ENCODE assay signal across 1 cellular context in genomic region chr4:86472377-86473019, GRCh38.
TF ChIP-seq lines count a peak whose summit lies in the region.

No MANE protein-coding gene starts in this region.

TF ChIP-seq in H1, 55 proteins besides CTCF, POLR2A, EP300 and RAD21:
- TF ChIP-seq FOSL1 (IDR thresholded peaks at IDR 0.05; ENCODE audit: insufficient read depth, low read depth, low read length) (no peak), RBBP5 (IDR thresholded peaks at IDR 0.05; ENCODE audit: borderline replicate concordance, low read depth, low read length) (no peak), SUZ12 (IDR thresholded peaks at IDR 0.05; ENCODE audit: low read length) (no peak), SP2 (IDR thresholded peaks at IDR 0.05; ENCODE audit: low read length) (no peak), NRF1 (IDR thresholded peaks at IDR 0.05; ENCODE audit: low read depth, low read length) (no peak), NANOG (IDR thresholded peaks at IDR 0.05; ENCODE audit: insufficient read depth, low read depth, low read length, poor library complexity, severe bottlenecking) (no peak), USF2 (IDR thresholded peaks at IDR 0.05; ENCODE audit: low read length) (no peak), POLR2AphosphoS5 (IDR thresholded peaks at IDR 0.05; ENCODE audit: low read depth, low read length) (no peak), CTBP2 (IDR thresholded peaks at IDR 0.05; ENCODE audit: borderline replicate concordance, insufficient read depth, insufficient read length, low read length) (no peak)
